ENCODE assay signal across 16 cellular contexts in genomic region chr6:94736231-94736630, GRCh38.
DNase-seq lines count a peak whose midpoint lies in the region; ATAC-seq and TF ChIP-seq lines count a peak whose summit lies in the region.
"Had no signal": no experiment of that assay in that cellular context is flagged by ENCODE, and none has a peak within 500 bp of the region (broad histone marks: within the 10 kb centered on the region; RNA-seq: fewer than 3 reads in every experiment).

No MANE protein-coding gene starts in this region.

- POLR2A ChIA-PET in MCF 10A (lab: Yijun Ruan, JAX), result no interaction called here

- intact Hi-C loops in MCF 10A (cut with micrococcal nuclease), result no loop called here

- H3K27me3 Mint-ChIP-seq in MCF 10A (ENCODE audit: insufficient read depth, unreplicated experiment), result peaks cover 59% of the 10 kb centered on the region
- H3K27me3 Mint-ChIP-seq: CD8-positive, alpha-beta memory T cell; IgD-negative memory B cell had no signal

- BruUV-seq in MCF 10A (replicated peaks; lab: Mats Ljungman, UMichigan), result no TSS peak

- H3K4me1 Mint-ChIP-seq in MCF 10A (ENCODE audit: insufficient read depth, unreplicated experiment), result no peaks in the 10 kb centered on the region
- H3K4me1 Mint-ChIP-seq: CD8-positive, alpha-beta memory T cell; H9; IgD-negative memory B cell had no signal

- no peak for ATAC-seq in GM19463 (IDR thresholded peaks at IDR 0.05; ENCODE audit: unreplicated experiment)

- H3K4me3 ChIP-seq in epithelial cell of esophagus (ENCODE audit: low read length), result no peak overlapping the region
- H3K4me3 ChIP-seq: BLaER1 treated with 17β-estradiol and CSF1 and Interleukin-3, amounts not matched to agents 10 nM and 100 nM had no signal

- no peaks in the 10 kb centered on the region for H3K9me3 Mint-ChIP-seq in MCF 10A (ENCODE audit: unreplicated experiment)

- TF ChIP-seq CTCF in epithelial cell of esophagus (IDR thresholded peaks at IDR 0.05; ENCODE audit: insufficient read depth, low read depth, low read length, missing control alignments), result no peak
- TF ChIP-seq CTCF in MCF 10A (IDR thresholded peaks at IDR 0.05; ENCODE audit: unreplicated experiment), result no peak

- no peak overlapping the region for H3K4me3 Mint-ChIP-seq in MCF 10A (ENCODE audit: unreplicated experiment)
- H3K4me3 Mint-ChIP-seq: CD8-positive, alpha-beta memory T cell; H9; IgD-negative memory B cell; T-helper 2 cell treated with Interferon-gamma antibody and Interleukin-4, amounts not matched to agents 5 μg/mL and 100 μg/mL, for 36 hours had no signal

- DNase-seq in NCI-H2029 (lab: John Stamatoyannopoulos, UW) (peak; percentile 63), NCI-H2029 treated with DMSO at 0.1 percent for 48 hours (lab: John Stamatoyannopoulos, UW) (no peak), COR-L47 (lab: John Stamatoyannopoulos, UW) (peak; percentile 2), NCI-H2171 treated with DMSO at 0.1 percent for 48 hours (lab: John Stamatoyannopoulos, UW) (peak; percentile 87), epithelial cell of esophagus (ENCODE audit: low read depth) (peak; percentile 4), MCF 10A (ENCODE audit: unreplicated experiment) (no peak), SKM-1 treated with dmso at 0.1 percent for 144 hours (lab: John Stamatoyannopoulos, UW; ENCODE audit: unreplicated experiment) (no peak)
- DNase-seq: CD8-positive, alpha-beta memory T cell; H9; NCI-H2081 treated with DMSO at 0.1 percent for 48 hours; NK-92 treated with Interleukin-12 subunit alpha and Interleukin-12 subunit beta, amount 100 ng/mL, for 24 hours; RPMI8226 had no signal

- no peak overlapping the region for H3K27ac Mint-ChIP-seq in MCF 10A (ENCODE audit: low read depth, unreplicated experiment)
- H3K27ac Mint-ChIP-seq: CD8-positive, alpha-beta memory T cell; IgD-negative memory B cell; T-helper 2 cell treated with Interferon-gamma antibody and Interleukin-4, amounts not matched to agents 5 μg/mL and 100 μg/mL, for 36 hours had no signal

- no peaks in the 10 kb centered on the region for H3K36me3 Mint-ChIP-seq in MCF 10A (ENCODE audit: insufficient read depth, unreplicated experiment)
- H3K36me3 Mint-ChIP-seq: CD8-positive, alpha-beta memory T cell; IgD-negative memory B cell had no signal

- CTCF ChIA-PET in MCF 10A (lab: Yijun Ruan, JAX), result no interaction called here

Comparison
In these comparisons a context has a peak if more than half of its experiments do, and no peak if none do; other contexts are left out.
1. DNase-seq: peak in NCI-H2029 (single experiment), COR-L47 (single experiment), NCI-H2171 treated with DMSO at 0.1 percent for 48 hours (single experiment) and epithelial cell of esophagus (single experiment); none in NCI-H2029 treated with DMSO at 0.1 percent for 48 hours (single experiment), MCF 10A (single experiment) and SKM-1 treated with dmso at 0.1 percent for 144 hours (single experiment).